ENCODE assay signal across 8 cellular contexts in the genomic region with DNA sequence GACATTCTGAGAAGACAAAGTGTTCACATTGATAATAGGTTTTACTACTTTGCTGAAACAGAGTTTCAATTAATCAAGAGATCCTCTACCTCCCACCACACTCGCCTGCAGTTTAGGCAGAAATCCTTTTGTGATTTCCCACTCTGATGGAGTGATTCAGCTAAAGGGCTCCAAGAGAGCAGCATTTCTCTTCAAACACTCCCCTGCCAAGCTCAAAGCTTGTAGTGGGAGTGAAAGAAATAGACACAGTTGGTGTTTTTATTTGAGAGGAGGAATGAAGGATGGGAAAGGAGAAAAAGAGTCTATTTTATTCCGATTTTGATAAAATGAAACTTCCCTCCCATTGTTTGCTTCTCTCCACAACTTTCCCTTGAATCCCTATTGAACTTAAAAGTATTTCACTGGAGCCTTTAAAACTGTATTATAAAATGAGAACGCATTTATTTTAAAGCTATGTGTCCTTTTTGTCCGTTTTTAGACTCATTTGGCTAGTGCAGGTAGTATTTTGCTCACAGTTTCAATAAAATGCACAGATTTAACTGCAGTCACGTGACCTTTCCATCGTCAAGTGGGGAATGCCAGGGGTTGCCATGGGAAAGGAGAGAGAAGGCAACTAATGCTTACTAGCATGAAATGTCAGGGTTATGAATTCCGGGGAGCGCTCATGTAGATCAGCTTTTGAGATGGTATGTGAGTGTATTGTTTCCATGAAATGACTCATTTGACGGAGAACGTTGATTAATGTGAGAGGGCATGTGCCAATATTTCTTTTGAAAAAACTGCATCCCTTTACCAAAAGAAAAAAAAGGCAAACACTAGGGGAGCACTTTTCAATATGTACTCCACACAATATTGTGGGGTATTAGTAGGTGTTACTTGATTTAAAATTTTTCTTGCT. TPM values are rescaled to one million over a fixed set of nuclear protein-coding genes. Genes with fewer than 3 reads are reported as not detected.
DNase-seq lines count a peak whose midpoint lies in the region; ATAC-seq and TF ChIP-seq lines count a peak whose summit lies in the region.

No MANE protein-coding gene starts in this region.

- TF ChIP-seq CTCF in nephron progenitor cell (IDR thresholded peaks at IDR 0.05): no peak

- DNase-seq in AG20443 (ENCODE audit: low spot score) (peak; percentile 43), NCI-H2171 (lab: John Stamatoyannopoulos, UW) (peak; percentile 24), dermis blood vessel endothelial cell (peak; percentile 83), nephron progenitor cell (no peak), NOMO-1 (lab: John Stamatoyannopoulos, UW; ENCODE audit: unreplicated experiment in 2 of 2) (no peak)
- DNase-seq in activated naive CD4-positive, alpha-beta T cell treated with anti-CD3 and anti-CD28 coated beads for 36 hours: no peak
- DNase-seq in stimulated activated CD8-positive, alpha-beta memory T cell treated with anti-CD3 and anti-CD28 coated beads, Interleukin-4, amount 100 ng/mL, for 48 hours: no peak

- H3K36me3 Mint-ChIP-seq in nephron progenitor cell (ENCODE audit: low read depth): peaks cover 13% of the 10 kb centered on the region
- no peaks in the 10 kb centered on the region for H3K36me3 Mint-ChIP-seq in activated naive CD4-positive, alpha-beta T cell treated with anti-CD3 and anti-CD28 coated beads for 36 hours (ENCODE audit: low read depth)

- H3K4me1 Mint-ChIP-seq in nephron progenitor cell: peaks cover 45% of the 10 kb centered on the region
- no peaks in the 10 kb centered on the region for H3K4me1 Mint-ChIP-seq in activated naive CD4-positive, alpha-beta T cell treated with anti-CD3 and anti-CD28 coated beads for 36 hours (ENCODE audit: low read depth)

- peak overlapping the region; percentile 78 for H3K27ac Mint-ChIP-seq in nephron progenitor cell
- no peak overlapping the region for H3K27ac Mint-ChIP-seq in activated naive CD4-positive, alpha-beta T cell treated with anti-CD3 and anti-CD28 coated beads for 36 hours

- H3K27me3 Mint-ChIP-seq in nephron progenitor cell (ENCODE audit: low read depth, poor library complexity): peaks cover 11% of the 10 kb centered on the region
- H3K27me3 Mint-ChIP-seq in activated naive CD4-positive, alpha-beta T cell treated with anti-CD3 and anti-CD28 coated beads for 36 hours (ENCODE audit: low read depth): no peaks in the 10 kb centered on the region

- H3K9me3 Mint-ChIP-seq in nephron progenitor cell: peaks cover 4% of the 10 kb centered on the region
- H3K9me3 Mint-ChIP-seq in activated naive CD4-positive, alpha-beta T cell treated with anti-CD3 and anti-CD28 coated beads for 36 hours: no peaks in the 10 kb centered on the region

- H3K4me3 Mint-ChIP-seq in nephron progenitor cell: peak overlapping the region; percentile 23
- no peak overlapping the region for H3K4me3 Mint-ChIP-seq in activated naive CD4-positive, alpha-beta T cell treated with anti-CD3 and anti-CD28 coated beads for 36 hours

- intact Hi-C loops in activated naive CD4-positive, alpha-beta T cell treated with anti-CD3 and anti-CD28 coated beads for 36 hours (cut with micrococcal nuclease): no loop called here

- CTCF ChIA-PET in activated naive CD4-positive, alpha-beta T cell treated with anti-CD3 and anti-CD28 coated beads for 36 hours (lab: Charles Lee): no interaction called here

- no peak for ATAC-seq in GM21423 (IDR thresholded peaks at IDR 0.05; ENCODE audit: unreplicated experiment)

RNA-seq across cellular contexts. Expression of a gene that starts 7.7 kb away (rescaled TPM):
- 7.3 and 13.9 TPM in 2 replicates for total RNA-seq in dermis blood vessel endothelial cell
- total RNA-seq in activated naive CD4-positive, alpha-beta T cell treated with anti-CD3 and anti-CD28 coated beads for 36 hours: 1 to 10 TPM; 9.1 to 9.9 TPM

Comparison
In these comparisons a context has a peak if more than half of its experiments do, and no peak if none do; other contexts are left out.
1. DNase-seq: peak in AG20443 (single experiment), NCI-H2171 (single experiment) and dermis blood vessel endothelial cell (single experiment); none in nephron progenitor cell (single experiment), NOMO-1 (0 of 2), activated naive CD4-positive, alpha-beta T cell treated with anti-CD3 and anti-CD28 coated beads for 36 hours (single experiment) and stimulated activated CD8-positive, alpha-beta memory T cell treated with anti-CD3 and anti-CD28 coated beads, Interleukin-4, amount 100 ng/mL, for 48 hours (single experiment).